ENCODE assay signal across 11 cellular contexts in the genomic region with DNA sequence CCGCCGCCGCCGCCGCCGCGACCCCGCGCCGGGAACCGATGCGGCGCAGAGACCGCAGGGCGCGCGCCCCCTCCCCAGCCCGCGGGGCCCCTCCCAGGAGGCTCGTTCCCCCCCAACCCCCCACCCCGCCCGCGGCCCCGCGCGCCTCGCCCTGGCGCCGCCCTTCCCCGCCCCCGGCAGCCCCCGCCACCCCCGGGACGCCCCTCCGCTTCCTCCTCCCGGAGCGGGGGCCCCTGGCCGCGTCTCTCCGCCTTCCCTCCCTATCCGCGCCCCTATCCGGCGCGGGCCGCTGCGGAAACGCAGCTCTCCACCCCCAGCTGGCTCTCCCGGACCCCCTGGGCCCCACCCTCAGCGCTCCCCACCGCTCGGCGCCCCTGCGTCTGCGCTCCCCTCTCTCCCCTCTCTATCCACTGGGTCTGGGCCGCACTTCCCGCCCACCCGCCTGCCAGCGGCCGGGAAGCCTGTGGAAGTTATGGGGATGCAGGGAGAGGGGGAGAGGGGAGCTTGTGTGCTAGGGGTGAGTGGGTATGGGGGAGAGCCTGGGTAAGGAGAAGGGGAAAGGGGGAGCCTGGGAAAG. TPM values are rescaled to one million over a fixed set of nuclear protein-coding genes. Genes with fewer than 3 reads are reported as not detected.
DNase-seq lines count a peak whose midpoint lies in the region; ATAC-seq and TF ChIP-seq lines count a peak whose summit lies in the region.
"Had no signal": no experiment of that assay in that cellular context is flagged by ENCODE, and none has a peak within 500 bp of the region (broad histone marks: within the 10 kb centered on the region; RNA-seq: fewer than 3 reads in every experiment).

A gene with protein sequence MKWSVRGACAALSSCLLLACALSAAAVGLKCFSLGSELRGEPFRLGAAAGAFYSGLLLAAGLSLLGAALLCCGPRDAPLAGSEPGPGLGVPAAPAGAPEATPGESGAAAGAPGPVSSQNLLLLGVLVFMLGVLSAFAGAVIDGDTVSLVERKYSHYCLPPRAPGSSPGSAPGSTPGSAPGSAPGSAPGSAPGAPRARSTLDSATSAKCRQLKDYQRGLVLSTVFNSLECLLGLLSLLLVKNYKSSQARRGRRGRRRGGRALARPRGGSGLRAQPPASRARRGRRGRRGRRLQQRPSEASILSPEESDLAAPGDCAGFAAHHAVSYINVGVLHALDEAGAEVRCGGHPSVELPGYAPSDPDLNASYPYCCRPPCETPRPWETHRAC (minus strand): TSS at position 51 of the 577 bp plus-strand sequence. CDS start 233 bp downstream, outside the sequence.

- peak within 1 kb of the TSS; percentile 51 for H3K4me3 ChIP-seq in A673 (ENCODE audit: low read depth, low read length, poor library complexity, severe bottlenecking)
- H3K4me3 ChIP-seq in Caco-2 (ENCODE audit: low read depth, low read length): peak within 1 kb of the TSS; percentile 29
- H3K4me3 ChIP-seq in mucosa of descending colon: no peak within 1 kb of the TSS
- H3K4me3 ChIP-seq: MG63, ovary had no signal

- peak; percentile 72 for DNase-seq in A673 (ENCODE audit: low spot score)
- DNase-seq in Caco-2: no peak
- DNase-seq in immature natural killer cell: no peak
- no peak for DNase-seq in left colon
- no peak for DNase-seq in mucosa of descending colon
- DNase-seq: ovary, Right ventricle myocardium superior had no signal

- H3K9me3 ChIP-seq in A673 (ENCODE audit: low read depth, low read length, poor library complexity, severe bottlenecking): no peaks in the 10 kb centered on the region
- no peaks in the 10 kb centered on the region for H3K9me3 ChIP-seq in Caco-2
- no peaks in the 10 kb centered on the region for H3K9me3 ChIP-seq in mucosa of descending colon
- H3K9me3 ChIP-seq: MG63 had no signal

- H3K27ac Mint-ChIP-seq in Caco-2 (ENCODE audit: unreplicated experiment) (no peak within 1 kb of the TSS), immature natural killer cell (no peak within 1 kb of the TSS)
- H3K27ac Mint-ChIP-seq in activated naive CD8-positive, alpha-beta T cell: no peak within 1 kb of the TSS

- CTCF ChIA-PET in A673 (lab: Charles Lee): no interaction called here
- CTCF ChIA-PET in Caco-2 (lab: Charles Lee): interaction anchor here (0.6 kb wide), 1 partner anchor 18 kb away, joined by 5 read pairs; no protein-coding TSS in a partner anchor

- no peak for ATAC-seq in left colon
- no peak for ATAC-seq in HG02885 (IDR thresholded peaks at IDR 0.05; ENCODE audit: poor library complexity, unreplicated experiment)
- ATAC-seq in mucosa of descending colon: no peak
- ATAC-seq in HG03565 (IDR thresholded peaks at IDR 0.05; ENCODE audit: unreplicated experiment): no peak

- no peaks in the 10 kb centered on the region for H3K9me3 Mint-ChIP-seq in Caco-2 (ENCODE audit: unreplicated experiment)
- H3K9me3 Mint-ChIP-seq in activated naive CD8-positive, alpha-beta T cell (ENCODE audit: low read depth): no peaks in the 10 kb centered on the region
- peaks cover 0 to 3% (median 0%) of the 10 kb centered on the region in 6 donors for H3K9me3 Mint-ChIP-seq in immature natural killer cell

- no peak for TF ChIP-seq CTCF in A673 (conservative IDR thresholded peaks at IDR 0.05; ENCODE audit: low read depth, low read length)
- TF ChIP-seq CTCF in Caco-2 (IDR thresholded peaks at IDR 0.05; ENCODE audit: insufficient read depth in 1 of 2, low read depth in 1 of 2, low read length in 1 of 2, severe bottlenecking in 1 of 2, unreplicated experiment in 1 of 2): no peak
- TF ChIP-seq CTCF in mucosa of descending colon (IDR thresholded peaks at IDR 0.05): no peak

- H3K27me3 Mint-ChIP-seq in Caco-2 (ENCODE audit: insufficient read depth, unreplicated experiment) (peaks cover under 1% of the 10 kb centered on the region), immature natural killer cell (ENCODE audit: low read depth in 3 of 3) (peaks cover 14 to 35% (median 33%) of the 10 kb centered on the region in 3 donors)
- peaks cover 50% of the 10 kb centered on the region for H3K27me3 Mint-ChIP-seq in activated naive CD8-positive, alpha-beta T cell

- H3K27ac ChIP-seq in A673 (ENCODE audit: low read depth, low read length, poor library complexity, severe bottlenecking): peak within 1 kb of the TSS; percentile 77
- H3K27ac ChIP-seq: ovary had no signal

- BruUV-seq in A673 (replicated peaks; lab: Mats Ljungman, UMichigan) (no TSS peak), Caco-2 (replicated peaks; lab: Mats Ljungman, UMichigan) (no TSS peak)

- H3K4me3 Mint-ChIP-seq in Caco-2 (ENCODE audit: unreplicated experiment): peak within 1 kb of the TSS; percentile 70
- peak within 1 kb of the TSS; percentile 79 for H3K4me3 Mint-ChIP-seq in activated naive CD8-positive, alpha-beta T cell
- peak within 1 kb of the TSS in 3 of 5 donors; percentile 21 to 51 (median 29) for H3K4me3 Mint-ChIP-seq in immature natural killer cell

- H3K4me1 ChIP-seq in A673 (ENCODE audit: insufficient read depth, low read length, poor library complexity, severe bottlenecking) (peaks cover 16% of the 10 kb centered on the region), Caco-2 (no peaks in the 10 kb centered on the region), mucosa of descending colon (ENCODE audit: low read depth) (no peaks in the 10 kb centered on the region)

- H3K36me3 ChIP-seq in A673 (ENCODE audit: insufficient read depth, low read length, poor library complexity, severe bottlenecking) (no peaks in the 10 kb centered on the region), Caco-2 (ENCODE audit: control insufficient read depth, insufficient read depth, low read length) (no peaks in the 10 kb centered on the region), mucosa of descending colon (ENCODE audit: low read depth) (no peaks in the 10 kb centered on the region)
- H3K36me3 ChIP-seq: MG63, ovary had no signal

- H3K27me3 ChIP-seq in A673 (replicated peaks; ENCODE audit: insufficient read depth, low read depth, low read length, poor library complexity): peaks cover 28% of the 10 kb centered on the region
- no peaks in the 10 kb centered on the region for H3K27me3 ChIP-seq in Caco-2 (replicated peaks; ENCODE audit: control insufficient read depth, insufficient read depth, low read length)
- H3K27me3 ChIP-seq: ovary had no signal

- H3K4me1 Mint-ChIP-seq in Caco-2 (ENCODE audit: low read depth, unreplicated experiment): no peaks in the 10 kb centered on the region
- peaks cover 11% of the 10 kb centered on the region for H3K4me1 Mint-ChIP-seq in activated naive CD8-positive, alpha-beta T cell (ENCODE audit: low read depth)
- peaks cover 4 to 13% of the 10 kb centered on the region in 2 donors for H3K4me1 Mint-ChIP-seq in immature natural killer cell

- H3K36me3 Mint-ChIP-seq in Caco-2 (ENCODE audit: insufficient read depth, unreplicated experiment) (no peaks in the 10 kb centered on the region), immature natural killer cell (peaks cover 0 to 3% (median 0%) of the 10 kb centered on the region in 3 donors)
- H3K36me3 Mint-ChIP-seq in activated naive CD8-positive, alpha-beta T cell: no peaks in the 10 kb centered on the region

- intact Hi-C loops in A673 (cut with micrococcal nuclease; ENCODE audit: unreplicated experiment) (no loop called here), Caco-2 (cut with micrococcal nuclease; ENCODE audit: unreplicated experiment) (no loop called here), left colon (cut with DNase I, micrococcal nuclease) (no loop called here), mucosa of descending colon (cut with DNase I, micrococcal nuclease) (no loop called here)

- POLR2A ChIA-PET in A673 (lab: Charles Lee; ENCODE audit: low non-redundant PET): no interaction called here
- POLR2A ChIA-PET in Caco-2 (lab: Charles Lee): no interaction called here

RNA-seq across cellular contexts. Expression of the gene that starts here (rescaled TPM):
- 2.6 and 3.6 TPM in 2 replicates for total RNA-seq in A673 (2021)
- not detected in 2 replicates for total RNA-seq in Caco-2 (2022)
- polyA plus RNA-seq in immature natural killer cell: not detected
- total RNA-seq in left colon: not detected
- under 1 TPM in 1 of 3 donors, not detected in 2; 0.35 TPM for total RNA-seq in mucosa of descending colon
- total RNA-seq: ovary, Right ventricle myocardium superior had no signal
- polyA plus RNA-seq: ovary had no signal

Comparison
In these comparisons a context has a peak if more than half of its experiments do, and no peak if none do; other contexts are left out.
1. H3K4me3 Mint-ChIP-seq: peak in every context shown above with its lines; median percentile 79 in activated naive CD8-positive, alpha-beta T cell; 70 in Caco-2; 29 in immature natural killer cell.